Comparison of ENCODE assay signal across 8 cellular contexts in genomic region chr19:18479964-18480723, GRCh38. TPM values are rescaled to one million over a fixed set of nuclear protein-coding genes. Genes with fewer than 3 reads are reported as not detected.
DNase-seq lines count a peak whose midpoint lies in the region; TF ChIP-seq lines count a peak whose summit lies in the region.

No MANE protein-coding gene starts in this region.

- in situ Hi-C loops in GM13976 (cut with MboI; ENCODE audit: low sequenced_read_pairs, unreplicated experiment), result no loop called here

- DNase-seq in activated naive CD4-positive, alpha-beta T cell treated with anti-CD3 and anti-CD28 coated beads for 36 hours, result no peak
- DNase-seq in activated naive CD4-positive, alpha-beta T cell treated with Interleukin-2 at 50 U/mL for 16 hours, result no peak
- peak; percentile 71 for DNase-seq in iris pigment epithelial cell (ENCODE audit: low read depth)
- peak in 9 of 49 donors; percentile 7 to 70 (median 44) for DNase-seq in substantia nigra (lab: John Stamatoyannopoulos, UW)
- no peak for DNase-seq in Kasumi-1 (lab: John Stamatoyannopoulos, UW)
- no peak for DNase-seq in GM13976 (ENCODE audit: low spot score)
- no peak for DNase-seq in NK-92 (lab: John Stamatoyannopoulos, UW; ENCODE audit: unreplicated experiment)

- peak overlapping the region; percentile 90 for H3K27ac ChIP-seq in adipose tissue (ENCODE audit: low read depth, low read length)
- peak overlapping the region; percentile 40 for H3K27ac ChIP-seq in substantia nigra (ENCODE audit: low read depth, low read length, poor library complexity, severe bottlenecking)

- peaks cover 64% of the 10 kb centered on the region for H3K4me1 Mint-ChIP-seq in activated naive CD4-positive, alpha-beta T cell treated with anti-CD3 and anti-CD28 coated beads for 36 hours (ENCODE audit: low read depth)

- peak overlapping the region; percentile 44 for H3K27ac Mint-ChIP-seq in activated naive CD4-positive, alpha-beta T cell treated with anti-CD3 and anti-CD28 coated beads for 36 hours

- CTCF ChIA-PET in activated naive CD4-positive, alpha-beta T cell treated with anti-CD3 and anti-CD28 coated beads for 36 hours (lab: Charles Lee), result no interaction called here

- H3K9me3 Mint-ChIP-seq in activated naive CD4-positive, alpha-beta T cell treated with anti-CD3 and anti-CD28 coated beads for 36 hours, result no peaks in the 10 kb centered on the region

- intact Hi-C loops in activated naive CD4-positive, alpha-beta T cell treated with anti-CD3 and anti-CD28 coated beads for 36 hours (cut with micrococcal nuclease), result loop anchor here (1.0 to 5.0 kb wide), 4 partner anchors 16 to 437 kb away; partner anchors contain the start of genes COPE, DDX49, ELL and UBA52

- TF ChIP-seq CTCF in GM13976 (IDR thresholded peaks at IDR 0.05; ENCODE audit: borderline replicate concordance, control extremely low read depth, extremely low read depth, insufficient read depth, missing control alignments), result no peak

- 25 to 47% (median 32%) methylated on average over 16 of the region's 16 CpGs for WGBS in adipose tissue, 3 donors

- H3K36me3 Mint-ChIP-seq in activated naive CD4-positive, alpha-beta T cell treated with anti-CD3 and anti-CD28 coated beads for 36 hours (ENCODE audit: low read depth), result peaks cover 2% of the 10 kb centered on the region

- no peaks in the 10 kb centered on the region for H3K27me3 Mint-ChIP-seq in activated naive CD4-positive, alpha-beta T cell treated with anti-CD3 and anti-CD28 coated beads for 36 hours (ENCODE audit: low read depth)

- H3K4me3 Mint-ChIP-seq in activated naive CD4-positive, alpha-beta T cell treated with anti-CD3 and anti-CD28 coated beads for 36 hours, result no peak overlapping the region

RNA-seq across cellular contexts. Expression of gene ELL, which starts 41.7 kb away (rescaled TPM):
- total RNA-seq in activated naive CD4-positive, alpha-beta T cell treated with anti-CD3 and anti-CD28 coated beads for 36 hours, result 10 to 100 TPM; 14.1 TPM
- 10 to 100 TPM in 1 of 3 donors, 1 to 10 TPM in 2; 6.5 to 25.9 (median 9.2) TPM for polyA plus RNA-seq in adipose tissue

RNA-seq across cellular contexts. Expression of gene ISYNA1, which starts 42.2 kb away (rescaled TPM):
- total RNA-seq in activated naive CD4-positive, alpha-beta T cell treated with anti-CD3 and anti-CD28 coated beads for 36 hours, result 10 to 100 TPM; 12.3 to 14.3 TPM
- polyA plus RNA-seq in adipose tissue, result 10 to 100 TPM; 18.3 to 55.6 (median 24.3) TPM
